In genomic region chr2:73197579-73197978, GRCh38 we compare ENCODE assay signal across 31 cellular contexts. TPM values are rescaled to one million over a fixed set of nuclear protein-coding genes. Genes with fewer than 3 reads are reported as not detected.
DNase-seq lines count a peak whose midpoint lies in the region; ATAC-seq, FAIRE-seq and TF ChIP-seq lines count a peak whose summit lies in the region.
"Had no signal": no experiment of that assay in that cellular context is flagged by ENCODE, and none has a peak within 500 bp of the region (broad histone marks: within the 10 kb centered on the region; RNA-seq: fewer than 3 reads in every experiment).

No MANE protein-coding gene starts in this region.

- H3K27me3 ChIP-seq in bronchial epithelial cell (ENCODE audit: control insufficient read depth, insufficient read depth, low read length) (peaks cover 6% of the 10 kb centered on the region), keratinocyte (ENCODE audit: control insufficient read depth, extremely low read depth, insufficient read depth, low read length) (peaks cover 15% of the 10 kb centered on the region)

- peaks cover 0 to 3% of the 10 kb centered on the region in 2 donors for H3K36me3 Mint-ChIP-seq in stimulated activated naive B cell treated with anti-CD40 and anti-IgM and Interleukin-4, amounts not matched to agents 10 μg/mL and 1 μg/mL and 100 μg/mL, for 72 hours
- H3K36me3 Mint-ChIP-seq: CD4-positive, alpha-beta memory T cell; CD4-positive, CD25-positive, alpha-beta regulatory T cell had no signal

- FAIRE-seq in bronchial epithelial cell (lab: Jason Lieb, UNC) (no peak), keratinocyte (lab: Jason Lieb, UNC) (peak; percentile 29)
- FAIRE-seq: A204.1, GM12878, GM12892, GM18507 had no signal

- H3K4me1 ChIP-seq in keratinocyte (ENCODE audit: control insufficient read depth, extremely low read depth, insufficient read depth, low read length), result peaks cover 20% of the 10 kb centered on the region
- H3K4me1 ChIP-seq: BE2C, BLaER1 had no signal

- H3K4me2 ChIP-seq in keratinocyte (ENCODE audit: control insufficient read depth, extremely low read depth, insufficient read depth, low read depth, low read length), result peak overlapping the region; percentile 65
- H3K4me2 ChIP-seq: BLaER1 had no signal

- H4K20me1 ChIP-seq in keratinocyte (ENCODE audit: control insufficient read depth, extremely low read depth, insufficient read depth, low read length), result no peaks in the 10 kb centered on the region
- H4K20me1 ChIP-seq: BLaER1 had no signal

- peaks cover 41 to 60% of the 10 kb centered on the region in 2 donors for H3K27me3 Mint-ChIP-seq in stimulated activated naive B cell treated with anti-CD40 and anti-IgM and Interleukin-4, amounts not matched to agents 10 μg/mL and 1 μg/mL and 100 μg/mL, for 72 hours

- peak; percentile 95 for DNase-seq in bronchial epithelial cell (ENCODE audit: low read depth)
- peak; percentile 3 for DNase-seq in epidermal melanocyte (ENCODE audit: insufficient read length, low spot score)
- DNase-seq in epithelial cell of prostate (ENCODE audit: low read depth, low spot score), result peak; percentile 55
- no peak for DNase-seq in keratinocyte (ENCODE audit: low read depth, low spot score)
- DNase-seq in NCI-H524 (lab: John Stamatoyannopoulos, UW), result no peak
- DNase-seq in stimulated activated naive B cell treated with anti-CD40 and anti-IgM and Interleukin-4, amounts not matched to agents 10 μg/mL and 1 μg/mL and 100 μg/mL, for 72 hours, result no peak
- no peak for DNase-seq in SKM-1 treated with dmso at 0.1 percent for 144 hours (lab: John Stamatoyannopoulos, UW; ENCODE audit: unreplicated experiment)
- DNase-seq: 8988T; ACHN; BE2C; C1 segment of cervical spinal cord; CD4-positive, alpha-beta memory T cell; CD4-positive, CD25-positive, alpha-beta regulatory T cell; CD8-positive, alpha-beta memory T cell; COR-L47; DMS 273 treated with DMSO at 0.1 percent for 48 hours; DMS153; DMS53; DMS79; DND-41; EL; GDM1 had no signal

- no peak for ATAC-seq in stimulated activated naive B cell treated with anti-CD40 and anti-IgM and Interleukin-4, amounts not matched to agents 10 μg/mL and 1 μg/mL and 100 μg/mL, for 72 hours (replicated peaks)
- ATAC-seq: GM12878 had no signal

- dilution Hi-C loops in keratinocyte (cut with MboI; ENCODE audit: extremely low pct_ligation_motif_present, low sequenced_read_pairs), result no loop called here

- peak overlapping the region; percentile 62 for H3K27ac ChIP-seq in epithelial cell of prostate
- H3K27ac ChIP-seq in keratinocyte (ENCODE audit: control insufficient read depth, insufficient read depth, low read length), result peak overlapping the region; percentile 57
- H3K27ac ChIP-seq: BLaER1 had no signal

- H3K9ac ChIP-seq in keratinocyte (ENCODE audit: control insufficient read depth, extremely low read depth, insufficient read depth, low read length), result peak overlapping the region; percentile 34
- H3K9ac ChIP-seq: BLaER1 had no signal

- no peak overlapping the region for H3K4me3 ChIP-seq in bronchial epithelial cell (ENCODE audit: low read depth, low read length)
- no peak overlapping the region for H3K4me3 ChIP-seq in keratinocyte (ENCODE audit: control insufficient read depth in 2 of 3, extremely low read depth in 1 of 3, insufficient read depth in 2 of 3, low read depth in 1 of 3, low read length in 3 of 3)
- H3K4me3 ChIP-seq: BLaER1, GM12878 had no signal

- no peaks in the 10 kb centered on the region for H3K36me3 ChIP-seq in bronchial epithelial cell (ENCODE audit: control insufficient read depth, insufficient read depth, low read length)
- no peaks in the 10 kb centered on the region for H3K36me3 ChIP-seq in keratinocyte (ENCODE audit: control insufficient read depth in 2 of 2, extremely low read depth in 1 of 2, insufficient read depth in 2 of 2, low read length in 2 of 2)
- H3K36me3 ChIP-seq: BE2C, BLaER1 had no signal

- H3K79me2 ChIP-seq in keratinocyte (ENCODE audit: control insufficient read depth, insufficient read depth, low read length), result no peaks in the 10 kb centered on the region

- H3K4me3 Mint-ChIP-seq in stimulated activated naive B cell treated with anti-CD40 and anti-IgM and Interleukin-4, amounts not matched to agents 10 μg/mL and 1 μg/mL and 100 μg/mL, for 72 hours, result no peak overlapping the region
- H3K4me3 Mint-ChIP-seq: CD14-positive monocyte; CD4-positive, alpha-beta memory T cell; CD4-positive, CD25-positive, alpha-beta regulatory T cell; CD8-positive, alpha-beta memory T cell had no signal

- H3K9me3 Mint-ChIP-seq in stimulated activated naive B cell treated with anti-CD40 and anti-IgM and Interleukin-4, amounts not matched to agents 10 μg/mL and 1 μg/mL and 100 μg/mL, for 72 hours, result peaks cover 2 to 4% of the 10 kb centered on the region in 2 donors
- H3K9me3 Mint-ChIP-seq: CD8-positive, alpha-beta memory T cell had no signal

- H2AFZ ChIP-seq in keratinocyte (ENCODE audit: control insufficient read depth, low read length), result peak overlapping the region; percentile 58

- no peak for TF ChIP-seq CTCF in bronchial epithelial cell (IDR thresholded peaks at IDR 0.05; ENCODE audit: insufficient read depth, low read length, severe bottlenecking)
- TF ChIP-seq CTCF in keratinocyte (optimal IDR thresholded peaks at IDR 0.05 in 1 of 3, IDR thresholded peaks at IDR 0.05 in 1 of 3, conservative IDR thresholded peaks at IDR 0.05 in 1 of 3; ENCODE audit: extremely low read depth in 1 of 3, insufficient read depth in 2 of 3, low read length in 3 of 3), result no peak

- H3K27ac Mint-ChIP-seq in stimulated activated naive B cell treated with anti-CD40 and anti-IgM and Interleukin-4, amounts not matched to agents 10 μg/mL and 1 μg/mL and 100 μg/mL, for 72 hours, result no peak overlapping the region
- H3K27ac Mint-ChIP-seq: CD14-positive monocyte; CD4-positive, alpha-beta memory T cell; CD4-positive, CD25-positive, alpha-beta regulatory T cell; CD8-positive, alpha-beta memory T cell had no signal

- H3K4me1 Mint-ChIP-seq in stimulated activated naive B cell treated with anti-CD40 and anti-IgM and Interleukin-4, amounts not matched to agents 10 μg/mL and 1 μg/mL and 100 μg/mL, for 72 hours, result peaks cover 2 to 12% of the 10 kb centered on the region in 2 donors

- H3K9me3 ChIP-seq in keratinocyte (ENCODE audit: control insufficient read depth, low read depth, low read length), result no peaks in the 10 kb centered on the region
- H3K9me3 ChIP-seq: BE2C had no signal

- no peaks in the 10 kb centered on the region for H3K9me1 ChIP-seq in keratinocyte (ENCODE audit: control insufficient read depth, extremely low read depth, insufficient read depth, low read length)

RNA-seq across cellular contexts. Expression of gene NOTO, which starts 4.8 kb away (rescaled TPM):
- not detected in 2 replicates for total RNA-seq in bronchial epithelial cell
- not detected in 3 replicates for polyA plus RNA-seq in keratinocyte
- not detected for polyA plus RNA-seq in keratinocyte (2011; ENCODE audit: low read depth)
- not detected in 2 replicates for polyA plus RNA-seq in keratinocyte (2011; cell fraction: cytosol; rRNA removed)
- not detected in 2 replicates for polyA plus RNA-seq in keratinocyte (2011; cell fraction: nucleus; rRNA removed)
- polyA plus RNA-seq in keratinocyte (2012; ENCODE audit: low replicate concordance), result not detected in 2 replicates
- not detected in 3 replicates for polyA minus RNA-seq in keratinocyte
- not detected for polyA minus RNA-seq in keratinocyte (2011; cell fraction: cytosol; rRNA and poly(A)+ RNA removed)
- not detected in 2 replicates for polyA minus RNA-seq in keratinocyte (2011; cell fraction: nucleus; rRNA and poly(A)+ RNA removed)
- total RNA-seq: CD4-positive, alpha-beta memory T cell; CD4-positive, CD25-positive, alpha-beta regulatory T cell; CD8-positive, alpha-beta memory T cell; Daoy; G401; GM12878 had no signal
- polyA plus RNA-seq: AG04450; CD14-positive monocyte; CD4-positive, alpha-beta memory T cell; CD4-positive, CD25-positive, alpha-beta regulatory T cell; CD8-positive, alpha-beta memory T cell; GM12878 had no signal

RNA-seq across cellular contexts. Expression of gene SMYD5, which starts 16.5 kb away (rescaled TPM):
- total RNA-seq in bronchial epithelial cell, result 11.1 and 18.4 TPM in 2 replicates
- polyA plus RNA-seq in keratinocyte, result 18.6 to 24.2 TPM (median 19.8 TPM) in 3 replicates
- polyA plus RNA-seq in keratinocyte (2011; ENCODE audit: low read depth), result 4.0 TPM
- 17.1 and 17.4 TPM in 2 replicates for polyA plus RNA-seq in keratinocyte (2011; cell fraction: cytosol; rRNA removed)
- 34.6 and 40.0 TPM in 2 replicates for polyA plus RNA-seq in keratinocyte (2011; cell fraction: nucleus; rRNA removed)
- 17.6 and 25.3 TPM in 2 replicates for polyA plus RNA-seq in keratinocyte (2012; ENCODE audit: low replicate concordance)
- 14.3 to 52.1 TPM (median 34.3 TPM) in 3 replicates for polyA minus RNA-seq in keratinocyte
- polyA minus RNA-seq in keratinocyte (2011; cell fraction: cytosol; rRNA and poly(A)+ RNA removed), result 13.4 TPM
- 11.4 and 16.9 TPM in 2 replicates for polyA minus RNA-seq in keratinocyte (2011; cell fraction: nucleus; rRNA and poly(A)+ RNA removed)

RNA-seq across cellular contexts. Expression of gene PRADC1, which starts 35.5 kb away (rescaled TPM):
- total RNA-seq in bronchial epithelial cell, result 5.8 and 11.5 TPM in 2 replicates
- polyA plus RNA-seq in keratinocyte, result 7.5 to 13.1 TPM (median 8.2 TPM) in 3 replicates
- polyA plus RNA-seq in keratinocyte (2011; ENCODE audit: low read depth), result 7.2 TPM
- polyA plus RNA-seq in keratinocyte (2011; cell fraction: cytosol; rRNA removed), result 6.4 and 11.3 TPM in 2 replicates
- polyA plus RNA-seq in keratinocyte (2011; cell fraction: nucleus; rRNA removed), result 2.8 and 3.4 TPM in 2 replicates
- polyA plus RNA-seq in keratinocyte (2012; ENCODE audit: low replicate concordance), result 8.5 and 9.6 TPM in 2 replicates
- polyA minus RNA-seq in keratinocyte, result 2.6 to 10.7 TPM (median 7.1 TPM) in 3 replicates
- 11.3 TPM for polyA minus RNA-seq in keratinocyte (2011; cell fraction: cytosol; rRNA and poly(A)+ RNA removed)
- polyA minus RNA-seq in keratinocyte (2011; cell fraction: nucleus; rRNA and poly(A)+ RNA removed), result 1.3 and 1.4 TPM in 2 replicates

RNA-seq across cellular contexts. Expression of gene CCT7, which starts 36.5 kb away (rescaled TPM):
- total RNA-seq in bronchial epithelial cell, result 260 and 362 TPM in 2 replicates
- polyA plus RNA-seq in keratinocyte, result 329 to 378 TPM (median 357 TPM) in 3 replicates
- 432 TPM for polyA plus RNA-seq in keratinocyte (2011; ENCODE audit: low read depth)
- 284 and 359 TPM in 2 replicates for polyA plus RNA-seq in keratinocyte (2011; cell fraction: cytosol; rRNA removed)
- 233 and 249 TPM in 2 replicates for polyA plus RNA-seq in keratinocyte (2011; cell fraction: nucleus; rRNA removed)
- polyA plus RNA-seq in keratinocyte (2012; ENCODE audit: low replicate concordance), result 225 and 369 TPM in 2 replicates
- polyA minus RNA-seq in keratinocyte, result 337 to 463 TPM (median 392 TPM) in 3 replicates
- polyA minus RNA-seq in keratinocyte (2011; cell fraction: cytosol; rRNA and poly(A)+ RNA removed), result 226 TPM
- polyA minus RNA-seq in keratinocyte (2011; cell fraction: nucleus; rRNA and poly(A)+ RNA removed), result 94.9 and 135 TPM in 2 replicates

Comparison
In these comparisons a context has a peak if more than half of its experiments do, and no peak if none do; other contexts are left out.
1. DNase-seq: peak in bronchial epithelial cell (single experiment), epidermal melanocyte (single experiment) and epithelial cell of prostate (single experiment); none in keratinocyte (single experiment), NCI-H524 (0 of 2), stimulated activated naive B cell treated with anti-CD40 and anti-IgM and Interleukin-4, amounts not matched to agents 10 μg/mL and 1 μg/mL and 100 μg/mL, for 72 hours (single experiment) and SKM-1 treated with dmso at 0.1 percent for 144 hours (single experiment).